ENCODE assay signal across 8 cellular contexts in genomic region chr11:106828976-106829375, GRCh38.
"Had no signal": no experiment of that assay in that cellular context is flagged by ENCODE, and none has a peak within 500 bp of the region (broad histone marks: within the 10 kb centered on the region; RNA-seq: fewer than 3 reads in every experiment).

No MANE protein-coding gene starts in this region.

- H3K27me3 Mint-ChIP-seq: IgD-negative memory B cell had no signal

- H3K27ac Mint-ChIP-seq: HFFc6, IgD-negative memory B cell had no signal

- FAIRE-seq: HepG2 had no signal

- H3K36me3 Mint-ChIP-seq: IgD-negative memory B cell had no signal

- H3K4me3 Mint-ChIP-seq: HFFc6, IgD-negative memory B cell had no signal

- ATAC-seq: HCT116, HepG2 had no signal

- H3K36me3 ChIP-seq: HAP-1 had no signal

- DNase-seq: GM23248, GOT3, H7, HFFc6 had no signal

- H3K4me3 ChIP-seq: GM23248, HAP-1 had no signal

- H3K4me1 Mint-ChIP-seq: IgD-negative memory B cell had no signal
